1 cellular context compared by ENCODE assay signal in genomic region chr15:73965094-73965729, GRCh38.
A peak's percentile ranks its signal among the peaks of the same experiment; 100 is the strongest.
TF ChIP-seq lines count a peak whose summit lies in the region.

No MANE protein-coding gene starts in this region.

TF ChIP-seq in HepG2, 621 proteins besides CTCF, POLR2A, EP300 and RAD21:
- TF ChIP-seq ZNF788 (CRISPR knock-in tag; IDR thresholded peaks at IDR 0.05; ENCODE audit: borderline replicate concordance) (0 out of 2 replicates have a peak, but pooled peaks have one; percentile 12), ZNF777 (CRISPR knock-in tag; IDR thresholded peaks at IDR 0.05) (no peak; the same call in 1 of the 2 replicates), FOXA1 (IDR thresholded peaks at IDR 0.05) (no peak), FOXA1 (CRISPR knock-in tag; IDR thresholded peaks at IDR 0.05) (peak; percentile 13; the same call in 1 of the 2 replicates), SIX1 (CRISPR knock-in tag; IDR thresholded peaks at IDR 0.05; ENCODE audit: borderline replicate concordance) (no peak), ZNF281 (CRISPR knock-in tag; IDR thresholded peaks at IDR 0.05; ENCODE audit: borderline replicate concordance) (0 out of 2 replicates have a peak, but pooled peaks have one; percentile 22), PRDM10 (CRISPR knock-in tag; IDR thresholded peaks at IDR 0.05; ENCODE audit: low read depth) (no peak), ZFP36L1 (CRISPR knock-in tag; IDR thresholded peaks at IDR 0.05) (no peak), ZNF703 (CRISPR knock-in tag; IDR thresholded peaks at IDR 0.05; ENCODE audit: borderline replicate concordance) (no peak), THAP9 (CRISPR knock-in tag; IDR thresholded peaks at IDR 0.05; ENCODE audit: borderline replicate concordance) (peak; percentile 26; the same call in 1 of the 2 replicates), PHB2 (IDR thresholded peaks at IDR 0.05; ENCODE audit: partially characterized antibody) (no peak), ZNF687 (CRISPR knock-in tag; IDR thresholded peaks at IDR 0.05) (peak; percentile 35; the same call in 1 of the 2 replicates)
